In genomic region chr7:28607179-28607578, GRCh38 we compare ENCODE assay signal across 23 cellular contexts.
"Had no signal": no experiment of that assay in that cellular context is flagged by ENCODE, and none has a peak within 500 bp of the region (broad histone marks: within the 10 kb centered on the region; RNA-seq: fewer than 3 reads in every experiment).

No MANE protein-coding gene starts in this region.

- FAIRE-seq: small intestine, TTC549 had no signal

- H3K27ac ChIP-seq: breast epithelium, colonic mucosa, dorsolateral prefrontal cortex, esophagus muscularis mucosa, gastrocnemius medialis, left ventricle myocardium inferior, stomach, transverse colon, WERI-Rb-1 had no signal

- H3K9me3 ChIP-seq: breast epithelium, colonic mucosa, esophagus muscularis mucosa, gastrocnemius medialis, left ventricle myocardium inferior, stomach, transverse colon had no signal

- H3K4me1 ChIP-seq: breast epithelium, colonic mucosa, transverse colon had no signal

- ATAC-seq: activated CD8-positive, alpha-beta T cell treated with anti-CD3 and anti-CD28 coated beads for 36 hours; activated T-cell treated with anti-CD3 and anti-CD28 coated beads, Interleukin-2, amount 50 U/mL, for 4 hours; gastrocnemius medialis; stimulated activated effector memory CD8-positive, alpha-beta T cell treated with anti-CD3 and anti-CD28 coated beads, Interleukin-12 subunit alpha, Interleukin-12 subunit beta, amount 100 ng/mL, for 72 hours had no signal

- DNase-seq: activated CD4-positive, alpha-beta T cell treated with anti-CD3 and anti-CD28 coated beads, Interleukin-2, amount 10 ng/mL, durations not matched to agents 7 days and 5 days; activated CD4-positive, CD25-positive, alpha-beta regulatory T cell treated with anti-CD3 and anti-CD28 coated beads, Interleukin-2, amount 50 U/mL, for 72 hours; activated CD8-positive, alpha-beta T cell treated with anti-CD3 and anti-CD28 coated beads for 36 hours; activated naive CD4-positive, alpha-beta T cell treated with Interleukin-2 at 50 U/mL for 16 hours; activated naive CD8-positive, alpha-beta T cell treated with anti-CD3 and anti-CD28 coated beads, Interleukin-2, amount 10 ng/mL, durations not matched to agents 7 days and 5 days; activated T-cell treated with anti-CD3 and anti-CD28 coated beads, Interleukin-2, amount 50 U/mL, for 4 hours; amniotic stem cell; colonic mucosa; dorsolateral prefrontal cortex; gastrocnemius medialis; head of caudate nucleus; hypothalamus; left ventricle myocardium inferior; naive thymus-derived CD4-positive, alpha-beta T cell; stimulated activated CD4-positive, alpha-beta T cell treated with anti-CD3 and anti-CD28 coated beads, Interleukin-2, amount 100 ng/mL, for 24 hours; stomach; transverse colon; WERI-Rb-1 had no signal

- H3K36me3 ChIP-seq: breast epithelium, colonic mucosa, esophagus muscularis mucosa, gastrocnemius medialis, left ventricle myocardium inferior, stomach, transverse colon, WERI-Rb-1 had no signal

- H3K27me3 ChIP-seq: breast epithelium, colonic mucosa, esophagus muscularis mucosa, gastrocnemius medialis, stomach had no signal

- H3K4me3 ChIP-seq: breast epithelium, colonic mucosa, dorsolateral prefrontal cortex, esophagus muscularis mucosa, gastrocnemius medialis, left ventricle myocardium inferior, stomach, transverse colon had no signal
